ENCODE assay signal across 26 cellular contexts in the genomic region with DNA sequence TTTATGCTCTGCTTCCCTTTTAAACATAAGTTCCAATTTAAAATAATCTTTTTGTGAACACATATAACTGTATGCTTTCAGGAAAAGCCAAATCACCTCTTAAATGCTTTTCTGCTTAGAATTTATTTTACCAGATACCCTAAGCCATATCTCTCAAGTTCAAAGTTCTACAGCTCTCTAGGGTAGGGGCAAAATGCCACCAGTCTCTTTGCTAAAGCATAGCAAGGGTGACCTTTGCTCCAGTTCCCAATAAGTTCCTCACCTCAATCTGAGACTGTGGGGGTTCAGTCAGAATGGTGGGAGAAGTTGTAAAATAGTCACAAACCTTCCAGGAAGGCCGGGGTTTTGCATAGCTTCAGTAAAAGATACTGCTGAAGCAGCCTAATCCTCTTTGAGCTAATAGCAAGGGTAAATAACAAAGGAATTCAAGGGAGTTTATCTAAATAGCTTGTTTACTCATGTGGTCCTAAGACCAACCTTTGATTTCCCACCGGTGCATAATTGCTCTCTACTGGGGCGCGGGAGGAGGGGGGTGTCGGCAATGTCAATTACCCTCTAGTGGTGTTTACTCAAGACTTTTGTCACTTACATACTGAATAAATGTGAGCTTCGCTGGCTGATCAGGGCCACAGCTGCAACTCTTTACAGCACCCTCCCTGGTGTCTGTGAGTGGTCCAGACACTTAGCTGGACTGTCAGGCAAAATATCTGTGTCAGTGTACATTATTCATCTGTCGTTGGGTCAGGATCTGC.
DNase-seq lines count a peak whose midpoint lies in the region; ATAC-seq and TF ChIP-seq lines count a peak whose summit lies in the region.
"Had no signal": no experiment of that assay in that cellular context is flagged by ENCODE, and none has a peak within 500 bp of the region (broad histone marks: within the 10 kb centered on the region; RNA-seq: fewer than 3 reads in every experiment).

No MANE protein-coding gene starts in this region.

- intact Hi-C loops in left lung (cut with DNase I) = no loop called here

- ATAC-seq in left lung = peak; percentile 66
- ATAC-seq: activated CD4-positive, CD25-positive, alpha-beta regulatory T cell treated with anti-CD3 and anti-CD28 coated beads, Interleukin-2, amount 50 U/mL, for 24 hours; K562; natural killer cell treated with Interleukin-12 subunit alpha and Interleukin-12 subunit beta and Interleukin-15 and Interleukin-18, amount 100 ng/mL, for 72 hours; sciatic nerve; stimulated activated naive CD8-positive, alpha-beta T cell treated with anti-CD3 and anti-CD28 coated beads, Interleukin-15, amount 100 ng/mL, for 72 hours had no signal

- peaks cover 4% of the 10 kb centered on the region for H3K4me1 Mint-ChIP-seq in type B pancreatic cell (ENCODE audit: unreplicated experiment)
- H3K4me1 Mint-ChIP-seq: activated CD4-positive, alpha-beta memory T cell treated with anti-CD3 and anti-CD28 coated beads, Interleukin-2, amount 10 ng/mL, durations not matched to agents 7 days and 5 days; activated naive CD8-positive, alpha-beta T cell treated with anti-CD3 and anti-CD28 coated beads for 36 hours; stimulated activated naive CD8-positive, alpha-beta T cell treated with anti-CD3 and anti-CD28 coated beads, Interleukin-15, amount 100 ng/mL, for 72 hours had no signal

- no peak overlapping the region for H3K4me3 Mint-ChIP-seq in type B pancreatic cell
- H3K4me3 Mint-ChIP-seq: activated CD4-positive, alpha-beta memory T cell treated with anti-CD3 and anti-CD28 coated beads, Interleukin-2, amount 10 ng/mL, durations not matched to agents 7 days and 5 days; activated naive CD8-positive, alpha-beta T cell treated with anti-CD3 and anti-CD28 coated beads for 36 hours; CD4-positive, alpha-beta T cell; natural killer cell treated with Interleukin-12 subunit alpha and Interleukin-12 subunit beta and Interleukin-15 and Interleukin-18, amount 100 ng/mL, for 72 hours; stimulated activated naive CD8-positive, alpha-beta T cell treated with anti-CD3 and anti-CD28 coated beads, Interleukin-15, amount 100 ng/mL, for 72 hours had no signal

- H3K4me1 ChIP-seq in left lung = no peaks in the 10 kb centered on the region
- H3K4me1 ChIP-seq: ascending aorta, thyroid gland had no signal

- peaks cover 0 to 12% of the 10 kb centered on the region in 2 donors for H3K9me3 ChIP-seq in left lung
- H3K9me3 ChIP-seq: ascending aorta, thyroid gland had no signal

- peak overlapping the region in 1 of 2 donors; percentile 14 for H3K27ac ChIP-seq in left lung
- H3K27ac ChIP-seq: ascending aorta, dorsolateral prefrontal cortex, thyroid gland had no signal

- no peaks in the 10 kb centered on the region for H3K36me3 ChIP-seq in left lung
- H3K36me3 ChIP-seq: ascending aorta, thyroid gland had no signal

- no peaks in the 10 kb centered on the region for H3K9me3 Mint-ChIP-seq in type B pancreatic cell
- H3K9me3 Mint-ChIP-seq: activated naive CD8-positive, alpha-beta T cell treated with anti-CD3 and anti-CD28 coated beads for 36 hours; stimulated activated naive CD8-positive, alpha-beta T cell treated with anti-CD3 and anti-CD28 coated beads, Interleukin-15, amount 100 ng/mL, for 72 hours had no signal

- no peaks in the 10 kb centered on the region for H3K27me3 Mint-ChIP-seq in type B pancreatic cell
- H3K27me3 Mint-ChIP-seq: activated CD4-positive, alpha-beta memory T cell treated with anti-CD3 and anti-CD28 coated beads, Interleukin-2, amount 10 ng/mL, durations not matched to agents 7 days and 5 days; CD4-positive, alpha-beta T cell; natural killer cell treated with Interleukin-12 subunit alpha and Interleukin-12 subunit beta and Interleukin-15 and Interleukin-18, amount 100 ng/mL, for 72 hours; stimulated activated naive CD8-positive, alpha-beta T cell treated with anti-CD3 and anti-CD28 coated beads, Interleukin-15, amount 100 ng/mL, for 72 hours had no signal

- TF ChIP-seq CTCF in left lung (IDR thresholded peaks at IDR 0.05) (no peak), type B pancreatic cell (conservative IDR thresholded peaks at IDR 0.05) (no peak)

- no peaks in the 10 kb centered on the region for H3K36me3 Mint-ChIP-seq in type B pancreatic cell
- H3K36me3 Mint-ChIP-seq: activated naive CD8-positive, alpha-beta T cell treated with anti-CD3 and anti-CD28 coated beads for 36 hours had no signal

- no peak overlapping the region for H3K4me3 ChIP-seq in left lung
- H3K4me3 ChIP-seq: ascending aorta, dorsolateral prefrontal cortex, K562, thyroid gland had no signal

- peak overlapping the region; percentile 34 for H3K27ac Mint-ChIP-seq in type B pancreatic cell
- H3K27ac Mint-ChIP-seq: activated CD4-positive, alpha-beta memory T cell treated with anti-CD3 and anti-CD28 coated beads, Interleukin-2, amount 10 ng/mL, durations not matched to agents 7 days and 5 days; activated naive CD8-positive, alpha-beta T cell treated with anti-CD3 and anti-CD28 coated beads for 36 hours; CD4-positive, alpha-beta T cell; natural killer cell treated with Interleukin-12 subunit alpha and Interleukin-12 subunit beta and Interleukin-15 and Interleukin-18, amount 100 ng/mL, for 72 hours had no signal

- no peaks in the 10 kb centered on the region for H3K27me3 ChIP-seq in left lung
- H3K27me3 ChIP-seq: ascending aorta, thyroid gland had no signal

- DNase-seq in NCI-H345 (lab: John Stamatoyannopoulos, UW) = peak; percentile 22
- DNase-seq in NCI-H345 treated with DMSO at 0.1 percent for 48 hours (lab: John Stamatoyannopoulos, UW; ENCODE audit: unreplicated experiment) = no peak
- peak; percentile 67 for DNase-seq in NCI-H748 treated with DMSO at 0.1 percent for 48 hours (lab: John Stamatoyannopoulos, UW)
- no peak for DNase-seq in left lung
- DNase-seq in type B pancreatic cell (ENCODE audit: extremely low spot score, unreplicated experiment) = no peak
- DNase-seq in inferior parietal cortex (ENCODE audit: extremely low spot score) = no peak
- no peak for DNase-seq in SIG-M5 (lab: John Stamatoyannopoulos, UW)
- no peak for DNase-seq in NCI-H226
- DNase-seq: 8988T; activated CD4-positive, alpha-beta memory T cell treated with anti-CD3 and anti-CD28 coated beads, Interleukin-2, amount 10 ng/mL, durations not matched to agents 7 days and 5 days; activated effector memory CD4-positive, alpha-beta T cell treated with Interleukin-2 at 50 U/mL for 16 hours; activated naive CD8-positive, alpha-beta T cell treated with anti-CD3 and anti-CD28 coated beads for 36 hours; activated T-cell treated with anti-CD3 and anti-CD28 coated beads for 4 hours; CD4-positive, alpha-beta T cell; central memory CD4-positive, alpha-beta T cell; dorsolateral prefrontal cortex; kidney glomerular epithelial cell; MM.1S; NCI-H1436 treated with DMSO at 0.1 percent for 48 hours; stimulated activated naive CD8-positive, alpha-beta T cell treated with anti-CD3 and anti-CD28 coated beads, Interleukin-15, amount 100 ng/mL, for 72 hours; thyroid gland had no signal

Comparison
In these comparisons a context has a peak if more than half of its experiments do, and no peak if none do; other contexts are left out.
1. DNase-seq: peak in NCI-H345 (single experiment) and NCI-H748 treated with DMSO at 0.1 percent for 48 hours (single experiment); none in NCI-H345 treated with DMSO at 0.1 percent for 48 hours (single experiment), left lung (0 of 2), type B pancreatic cell (single experiment), inferior parietal cortex (single experiment), SIG-M5 (single experiment) and NCI-H226 (single experiment).